ENCODE assay signal across 2 cellular contexts in the genomic region with DNA sequence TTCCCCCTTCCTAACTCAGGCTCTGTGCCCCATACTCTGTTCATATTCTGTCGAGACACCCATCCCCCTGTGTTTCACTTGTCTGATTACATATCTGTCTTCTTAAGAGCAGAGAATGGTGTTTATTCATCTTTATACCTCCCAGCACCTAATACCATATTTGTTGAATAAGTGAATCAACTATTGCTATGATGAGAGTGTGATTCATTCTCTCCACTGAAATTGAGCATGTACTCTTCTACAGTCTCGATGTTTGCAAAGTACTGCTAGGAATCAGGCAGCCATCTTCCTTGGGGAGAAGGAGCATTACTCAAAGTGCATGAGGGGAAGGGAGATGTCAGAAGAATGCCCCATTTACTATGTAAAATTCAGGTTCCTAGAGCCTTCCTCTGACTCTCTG.
TF ChIP-seq lines count a peak whose summit lies in the region.

No MANE protein-coding gene starts in this region.

TF ChIP-seq in GM23338, 12 proteins besides CTCF, POLR2A, EP300 and RAD21:
- TF ChIP-seq ETS1 (IDR thresholded peaks at IDR 0.05): no peak
- TF ChIP-seq EZH2phosphoT487 (IDR thresholded peaks at IDR 0.05; ENCODE audit: unreplicated experiment): no peak
- TF ChIP-seq ZNF331 (CRISPR knock-in tag; IDR thresholded peaks at IDR 0.05; ENCODE audit: low read depth): no peak

TF ChIP-seq in HepG2, 621 proteins besides CTCF, POLR2A, EP300 and RAD21:
- TF ChIP-seq PBX2 (CRISPR knock-in tag; IDR thresholded peaks at IDR 0.05) (no peak), ADNP (CRISPR knock-in tag; IDR thresholded peaks at IDR 0.05) (no peak), NKX3-1 (CRISPR knock-in tag; IDR thresholded peaks at IDR 0.05) (no peak), ZC3H4 (CRISPR knock-in tag; IDR thresholded peaks at IDR 0.05; ENCODE audit: borderline replicate concordance) (peak; percentile 60; the same call in 1 of the 2 replicates), NCOR1 (IDR thresholded peaks at IDR 0.05; ENCODE audit: borderline replicate concordance, low read length) (no peak), MAFF (IDR thresholded peaks at IDR 0.05; ENCODE audit: low read depth, low read length) (no peak), SAFB2 (CRISPR knock-in tag; IDR thresholded peaks at IDR 0.05; ENCODE audit: borderline replicate concordance, low read depth) (no peak), RBFOX2 (IDR thresholded peaks at IDR 0.05; ENCODE audit: low read depth, low read length) (peak; percentile 47), TRIM24 (CRISPR knock-in tag; IDR thresholded peaks at IDR 0.05) (no peak)
